ENCODE assay signal across 17 cellular contexts in the genomic region with DNA sequence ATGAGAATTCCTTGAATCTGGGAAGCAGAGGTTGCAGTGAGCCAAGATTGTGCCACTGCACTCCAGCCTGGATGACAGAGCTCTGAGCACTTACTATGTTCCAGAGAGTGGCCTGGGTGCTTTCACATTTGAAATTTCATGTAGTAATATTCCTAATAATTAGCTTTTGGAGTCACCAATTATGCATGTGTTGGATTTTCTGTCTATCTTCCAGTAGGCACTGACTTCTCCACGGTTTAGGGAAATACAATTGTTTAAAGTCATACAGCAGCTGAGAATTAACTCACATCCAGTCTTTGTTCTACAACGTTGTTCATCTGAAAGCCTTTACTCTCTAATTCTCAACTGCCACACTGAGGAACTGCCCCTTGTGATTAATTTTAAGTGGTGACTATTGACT.
DNase-seq lines count a peak whose midpoint lies in the region; ATAC-seq and TF ChIP-seq lines count a peak whose summit lies in the region.
"Had no signal": no experiment of that assay in that cellular context is flagged by ENCODE, and none has a peak within 500 bp of the region (broad histone marks: within the 10 kb centered on the region; RNA-seq: fewer than 3 reads in every experiment).

No MANE protein-coding gene starts in this region.

- H3K27ac Mint-ChIP-seq in endothelial cell (ENCODE audit: unreplicated experiment), result peak overlapping the region; percentile 73
- H3K27ac Mint-ChIP-seq in stimulated activated memory B cell treated with anti-CD40 and anti-IgM and Interleukin-4, amounts not matched to agents 10 μg/mL and 1 μg/mL and 100 μg/mL, for 72 hours, result no peak overlapping the region
- H3K27ac Mint-ChIP-seq: CD14-positive monocyte; CD4-positive, alpha-beta memory T cell; CD4-positive, CD25-positive, alpha-beta regulatory T cell; CD8-positive, alpha-beta memory T cell had no signal

- CTCF ChIA-PET in HEK293 (lab: Yijun Ruan, JAX), result interaction anchor here (0.6 kb wide), 1 partner anchor 64 kb away, joined by 3 read pairs; no protein-coding TSS in a partner anchor

- H3K79me2 ChIP-seq in GM23248 (ENCODE audit: insufficient read depth), result no peaks in the 10 kb centered on the region

- H3K9me2 ChIP-seq in GM23248 (ENCODE audit: insufficient read depth), result no peaks in the 10 kb centered on the region

- in situ Hi-C loops in GM23248 (cut with MboI), result no loop called here
- in situ Hi-C loops in brain microvascular endothelial cell (cut with HindIII; ENCODE audit: low pct_ligation_motif_present, low sequenced_read_pairs), result no loop called here

- 24 to 35% methylated on average over 2 of the region's 2 CpGs for WGBS in GM23248 (ENCODE audit: low coverage in 1 of 2, low lambda C conversion rate in 2 of 2, missing lambda C conversion rate in 2 of 2), 2 experiments

- TF ChIP-seq CTCF in HEK293 (tag by site-specific recombination; IDR thresholded peaks at IDR 0.05) (no peak), endothelial cell (IDR thresholded peaks at IDR 0.05; ENCODE audit: unreplicated experiment) (no peak), brain microvascular endothelial cell (IDR thresholded peaks at IDR 0.05; ENCODE audit: low read depth, low read length, missing control alignments) (no peak)

- H3K27me3 ChIP-seq in GM23248 (replicated peaks; ENCODE audit: insufficient read depth), result peaks cover 42% of the 10 kb centered on the region
- H3K27me3 ChIP-seq in brain microvascular endothelial cell (replicated peaks), result no peaks in the 10 kb centered on the region
- H3K27me3 ChIP-seq: BE2C, BLaER1 had no signal

- H3K4me3 ChIP-seq in GM23248 (no peak overlapping the region), HEK293 (ENCODE audit: low read depth, low read length) (no peak overlapping the region), brain microvascular endothelial cell (ENCODE audit: low read depth, low read length) (no peak overlapping the region)
- H3K4me3 ChIP-seq: BLaER1 had no signal

- H3K36me3 Mint-ChIP-seq in endothelial cell (ENCODE audit: low read depth, unreplicated experiment), result peaks cover 4% of the 10 kb centered on the region
- peaks cover 6% of the 10 kb centered on the region for H3K36me3 Mint-ChIP-seq in stimulated activated memory B cell treated with anti-CD40 and anti-IgM and Interleukin-4, amounts not matched to agents 10 μg/mL and 1 μg/mL and 100 μg/mL, for 72 hours
- H3K36me3 Mint-ChIP-seq: CD14-positive monocyte; CD4-positive, alpha-beta memory T cell; CD4-positive, CD25-positive, alpha-beta regulatory T cell had no signal

- H3K27ac ChIP-seq in GM23248 (no peak overlapping the region), HEK293 (ENCODE audit: extremely low read depth, low read depth, low read length) (no peak overlapping the region), brain microvascular endothelial cell (no peak overlapping the region)
- H3K27ac ChIP-seq: BLaER1 had no signal

- POLR2A ChIA-PET in HEK293 (lab: Yijun Ruan, JAX), result no interaction called here

- no peak overlapping the region for H3K4me2 ChIP-seq in GM23248 (ENCODE audit: unreplicated experiment)
- H3K4me2 ChIP-seq: BLaER1 had no signal

- H4K20me1 ChIP-seq in GM23248 (ENCODE audit: insufficient read depth), result no peaks in the 10 kb centered on the region
- H4K20me1 ChIP-seq: BLaER1 had no signal

- peaks cover 5% of the 10 kb centered on the region for H3K9me3 Mint-ChIP-seq in endothelial cell (ENCODE audit: unreplicated experiment)
- H3K9me3 Mint-ChIP-seq in stimulated activated memory B cell treated with anti-CD40 and anti-IgM and Interleukin-4, amounts not matched to agents 10 μg/mL and 1 μg/mL and 100 μg/mL, for 72 hours, result peaks cover 11% of the 10 kb centered on the region

- H3K36me3 ChIP-seq in GM23248 (ENCODE audit: low read depth), result no peaks in the 10 kb centered on the region
- H3K36me3 ChIP-seq in HEK293 (ENCODE audit: control insufficient read depth in 2 of 2, insufficient read depth in 1 of 2, low read length in 2 of 2), result no peaks in the 10 kb centered on the region
- no peaks in the 10 kb centered on the region for H3K36me3 ChIP-seq in brain microvascular endothelial cell (replicated peaks)
- H3K36me3 ChIP-seq: BE2C, BLaER1 had no signal

- H3K9me3 ChIP-seq in GM23248 (ENCODE audit: low read depth) (no peaks in the 10 kb centered on the region), HEK293 (ENCODE audit: control insufficient read depth, insufficient read depth, low read depth, low read length) (no peaks in the 10 kb centered on the region)
- H3K9me3 ChIP-seq: BE2C had no signal

- DNase-seq in GM23248 (peak; percentile 6), endothelial cell (ENCODE audit: low spot score) (no peak), brain microvascular endothelial cell (no peak)
- DNase-seq: 8988T; ACHN; BE2C; C1 segment of cervical spinal cord; CD4-positive, alpha-beta memory T cell; CD4-positive, CD25-positive, alpha-beta regulatory T cell; CD8-positive, alpha-beta memory T cell; COR-L47; DMS79 treated with DMSO at 0.1 percent for 48 hours; GF-D8 had no signal

- ATAC-seq in stimulated activated memory B cell treated with anti-CD40 and anti-IgM and Interleukin-4, amounts not matched to agents 10 μg/mL and 1 μg/mL and 100 μg/mL, for 72 hours, result no peak

- H3K4me1 ChIP-seq in GM23248 (ENCODE audit: insufficient read depth), result no peaks in the 10 kb centered on the region
- H3K4me1 ChIP-seq in HEK293 (ENCODE audit: control insufficient read depth, insufficient read depth, low read length), result no peaks in the 10 kb centered on the region
- H3K4me1 ChIP-seq: BE2C, BLaER1 had no signal

- H3K4me3 Mint-ChIP-seq in endothelial cell (ENCODE audit: unreplicated experiment), result no peak overlapping the region
- no peak overlapping the region for H3K4me3 Mint-ChIP-seq in stimulated activated memory B cell treated with anti-CD40 and anti-IgM and Interleukin-4, amounts not matched to agents 10 μg/mL and 1 μg/mL and 100 μg/mL, for 72 hours
- H3K4me3 Mint-ChIP-seq: CD14-positive monocyte; CD4-positive, alpha-beta memory T cell; CD4-positive, CD25-positive, alpha-beta regulatory T cell; CD8-positive, alpha-beta memory T cell had no signal

- no peaks in the 10 kb centered on the region for H3F3A ChIP-seq in GM23248 (ENCODE audit: insufficient read depth)

- H3K9ac ChIP-seq in GM23248, result no peak overlapping the region
- H3K9ac ChIP-seq: BLaER1 had no signal

- peaks cover 2% of the 10 kb centered on the region for H3K27me3 Mint-ChIP-seq in endothelial cell (ENCODE audit: unreplicated experiment)
- H3K27me3 Mint-ChIP-seq in stimulated activated memory B cell treated with anti-CD40 and anti-IgM and Interleukin-4, amounts not matched to agents 10 μg/mL and 1 μg/mL and 100 μg/mL, for 72 hours, result peaks cover 36% of the 10 kb centered on the region

- H2AFZ ChIP-seq in GM23248, result no peak overlapping the region

- H3K4me1 Mint-ChIP-seq in endothelial cell (ENCODE audit: unreplicated experiment), result no peaks in the 10 kb centered on the region
- H3K4me1 Mint-ChIP-seq in stimulated activated memory B cell treated with anti-CD40 and anti-IgM and Interleukin-4, amounts not matched to agents 10 μg/mL and 1 μg/mL and 100 μg/mL, for 72 hours, result no peaks in the 10 kb centered on the region
- H3K4me1 Mint-ChIP-seq: CD14-positive monocyte; CD4-positive, alpha-beta memory T cell; CD4-positive, CD25-positive, alpha-beta regulatory T cell; CD8-positive, alpha-beta memory T cell had no signal

TF ChIP-seq in HEK293, 187 proteins besides CTCF, POLR2A, EP300 and RAD21:
- TF ChIP-seq SETDB1 (IDR thresholded peaks at IDR 0.05; ENCODE audit: insufficient read length, low read length), result peak; percentile 52
- TF ChIP-seq ZNF133 (tag by site-specific recombination; IDR thresholded peaks at IDR 0.05), result peak; percentile 88
- TF ChIP-seq BCL11B (tag by site-specific recombination; IDR thresholded peaks at IDR 0.05; ENCODE audit: low read depth), result no peak
- TF ChIP-seq ZNF2 (tag by site-specific recombination; IDR thresholded peaks at IDR 0.05), result no peak
- TF ChIP-seq, protein P1, sequence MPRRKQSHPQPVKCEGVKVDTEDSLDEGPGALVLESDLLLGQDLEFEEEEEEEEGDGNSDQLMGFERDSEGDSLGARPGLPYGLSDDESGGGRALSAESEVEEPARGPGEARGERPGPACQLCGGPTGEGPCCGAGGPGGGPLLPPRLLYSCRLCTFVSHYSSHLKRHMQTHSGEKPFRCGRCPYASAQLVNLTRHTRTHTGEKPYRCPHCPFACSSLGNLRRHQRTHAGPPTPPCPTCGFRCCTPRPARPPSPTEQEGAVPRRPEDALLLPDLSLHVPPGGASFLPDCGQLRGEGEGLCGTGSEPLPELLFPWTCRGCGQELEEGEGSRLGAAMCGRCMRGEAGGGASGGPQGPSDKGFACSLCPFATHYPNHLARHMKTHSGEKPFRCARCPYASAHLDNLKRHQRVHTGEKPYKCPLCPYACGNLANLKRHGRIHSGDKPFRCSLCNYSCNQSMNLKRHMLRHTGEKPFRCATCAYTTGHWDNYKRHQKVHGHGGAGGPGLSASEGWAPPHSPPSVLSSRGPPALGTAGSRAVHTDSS (tag by site-specific recombination; IDR thresholded peaks at IDR 0.05), result no peak
